In genomic region chrX:1587161-1587560, GRCh38 we compare ENCODE assay signal across 20 cellular contexts. TPM values are rescaled to one million over a fixed set of nuclear protein-coding genes. Genes with fewer than 3 reads are reported as not detected.
DNase-seq lines count a peak whose midpoint lies in the region; ATAC-seq and TF ChIP-seq lines count a peak whose summit lies in the region.
"Had no signal": no experiment of that assay in that cellular context is flagged by ENCODE, and none has a peak within 500 bp of the region (broad histone marks: within the 10 kb centered on the region; RNA-seq: fewer than 3 reads in every experiment).

No MANE protein-coding gene starts in this region.

- peak; percentile 20 for ATAC-seq in GM21529 (IDR thresholded peaks at IDR 0.05; ENCODE audit: unreplicated experiment)
- no peak for ATAC-seq in HG03159 (IDR thresholded peaks at IDR 0.05; ENCODE audit: unreplicated experiment)
- ATAC-seq: left ventricle myocardium superior had no signal

- no peak overlapping the region for H3K4me2 ChIP-seq in neural progenitor cell
- H3K4me2 ChIP-seq: hepatocyte had no signal

- peak overlapping the region; percentile 6 for H3K27ac ChIP-seq in neural progenitor cell
- H3K27ac ChIP-seq: cardiac muscle cell, hepatocyte had no signal

- peaks cover 7% of the 10 kb centered on the region for H3K79me2 ChIP-seq in neural progenitor cell (ENCODE audit: low read depth)

- TF ChIP-seq CTCF in neural progenitor cell (IDR thresholded peaks at IDR 0.05) = no peak

- POLR2A ChIA-PET in activated CD4-positive, alpha-beta memory T cell treated with anti-CD3 and anti-CD28 coated beads for 36 hours (lab: Charles Lee) = no interaction called here

- H3K27ac Mint-ChIP-seq in activated CD4-positive, alpha-beta memory T cell treated with anti-CD3 and anti-CD28 coated beads for 36 hours = no peak overlapping the region
- H3K27ac Mint-ChIP-seq in neural progenitor cell = no peak overlapping the region

- no peaks in the 10 kb centered on the region for H3K36me3 ChIP-seq in neural progenitor cell
- H3K36me3 ChIP-seq: cardiac muscle cell had no signal

- H4K20me1 ChIP-seq in neural progenitor cell (ENCODE audit: low read depth) = peaks cover 5% of the 10 kb centered on the region

- peaks cover 23% of the 10 kb centered on the region for H3F3A ChIP-seq in neural progenitor cell (ENCODE audit: low read depth)

- peaks cover 23% of the 10 kb centered on the region for H3K4me1 Mint-ChIP-seq in activated CD4-positive, alpha-beta memory T cell treated with anti-CD3 and anti-CD28 coated beads for 36 hours (ENCODE audit: low read depth)
- H3K4me1 Mint-ChIP-seq in neural progenitor cell = peaks cover 2% of the 10 kb centered on the region

- H3K9me3 ChIP-seq in neural progenitor cell (ENCODE audit: low read depth) = no peaks in the 10 kb centered on the region

- peak; percentile 26 for DNase-seq in SKM-1 treated with dmso at 0.1 percent for 144 hours (lab: John Stamatoyannopoulos, UW; ENCODE audit: unreplicated experiment)
- no peak for DNase-seq in SKM-1 (lab: John Stamatoyannopoulos, UW; ENCODE audit: unreplicated experiment)
- peak; percentile 9 for DNase-seq in activated CD4-positive, alpha-beta memory T cell treated with anti-CD3 and anti-CD28 coated beads for 36 hours
- no peak for DNase-seq in neural progenitor cell (ENCODE audit: low spot score)
- no peak for DNase-seq in NCI-H2196 (lab: John Stamatoyannopoulos, UW; ENCODE audit: unreplicated experiment)
- no peak for DNase-seq in epidermal melanocyte (ENCODE audit: insufficient read length, low spot score)
- DNase-seq: ACHN; activated naive CD4-positive, alpha-beta T cell treated with anti-CD3 and anti-CD28 coated beads, Interleukin-2, amount 50 U/mL, for 16 hours; HCEC 1CT; left ventricle myocardium superior; NCI-H1436; NCI-H69; SIG-M5; stimulated activated CD4-positive, alpha-beta T cell treated with anti-CD3 and anti-CD28 coated beads, Interleukin-12 subunit alpha, Interleukin-12 subunit beta, amount 100 ng/mL, for 4 hours; trophoblast cell had no signal

- peak overlapping the region; percentile 82 for H2AFZ ChIP-seq in neural progenitor cell (replicated peaks)
- H2AFZ ChIP-seq: hepatocyte had no signal

- H3K4me3 ChIP-seq in neural progenitor cell = no peak overlapping the region
- H3K4me3 ChIP-seq: cardiac muscle cell, hepatocyte had no signal

- H3K36me3 Mint-ChIP-seq in activated CD4-positive, alpha-beta memory T cell treated with anti-CD3 and anti-CD28 coated beads for 36 hours = no peaks in the 10 kb centered on the region
- no peaks in the 10 kb centered on the region for H3K36me3 Mint-ChIP-seq in neural progenitor cell

- no peak overlapping the region for H3K9ac ChIP-seq in neural progenitor cell

- H3K4me3 Mint-ChIP-seq in activated CD4-positive, alpha-beta memory T cell treated with anti-CD3 and anti-CD28 coated beads for 36 hours = no peak overlapping the region
- H3K4me3 Mint-ChIP-seq in neural progenitor cell = no peak overlapping the region

- H3K4me1 ChIP-seq in neural progenitor cell = peaks cover 3% of the 10 kb centered on the region

- no peaks in the 10 kb centered on the region for H3K27me3 ChIP-seq in neural progenitor cell
- H3K27me3 ChIP-seq: cardiac muscle cell, hepatocyte had no signal

- no peaks in the 10 kb centered on the region for H3K27me3 Mint-ChIP-seq in activated CD4-positive, alpha-beta memory T cell treated with anti-CD3 and anti-CD28 coated beads for 36 hours
- peaks cover 5% of the 10 kb centered on the region for H3K27me3 Mint-ChIP-seq in neural progenitor cell (ENCODE audit: insufficient read depth, low read depth)

- intact Hi-C loops in activated CD4-positive, alpha-beta memory T cell treated with anti-CD3 and anti-CD28 coated beads for 36 hours (cut with micrococcal nuclease) = no loop called here

- CTCF ChIA-PET in activated CD4-positive, alpha-beta memory T cell treated with anti-CD3 and anti-CD28 coated beads for 36 hours (lab: Charles Lee) = no interaction called here

- no peaks in the 10 kb centered on the region for H3K9me3 Mint-ChIP-seq in activated CD4-positive, alpha-beta memory T cell treated with anti-CD3 and anti-CD28 coated beads for 36 hours
- peaks cover 5% of the 10 kb centered on the region for H3K9me3 Mint-ChIP-seq in neural progenitor cell

RNA-seq across cellular contexts. Expression of gene AKAP17A, which starts 4.2 kb away (rescaled TPM):
- 10 to 100 TPM; 59.4 to 62.9 TPM for total RNA-seq in activated CD4-positive, alpha-beta memory T cell treated with anti-CD3 and anti-CD28 coated beads for 36 hours
- total RNA-seq in neural progenitor cell (ENCODE audit: low replicate concordance) = 10.7 and 38.5 TPM in 2 replicates

RNA-seq across cellular contexts. Expression of gene ASMT, which starts 27.7 kb away (rescaled TPM):
- 1 to 10 TPM in 1 of 2 experiments, under 1 TPM in 1; 0.52 to 1.1 TPM for total RNA-seq in activated CD4-positive, alpha-beta memory T cell treated with anti-CD3 and anti-CD28 coated beads for 36 hours
- 0.28 TPM in 1 of 2 replicates, not detected in the other for total RNA-seq in neural progenitor cell (ENCODE audit: low replicate concordance)
- total RNA-seq: cardiac muscle cell, endothelial cell of umbilical vein, hepatocyte, left ventricle myocardium superior had no signal

RNA-seq across cellular contexts. Expression of gene P2RY8, which starts 50.2 kb away (rescaled TPM):
- total RNA-seq in activated CD4-positive, alpha-beta memory T cell treated with anti-CD3 and anti-CD28 coated beads for 36 hours = 10 to 100 TPM; 30.2 to 32.7 TPM
- total RNA-seq in neural progenitor cell (ENCODE audit: low replicate concordance) = 0.32 and 0.68 TPM in 2 replicates
- total RNA-seq: cardiac muscle cell, endothelial cell of umbilical vein had no signal

Comparison
In these comparisons a context has a peak if more than half of its experiments do, and no peak if none do; other contexts are left out.
1. DNase-seq: peak in SKM-1 treated with dmso at 0.1 percent for 144 hours (single experiment) and activated CD4-positive, alpha-beta memory T cell treated with anti-CD3 and anti-CD28 coated beads for 36 hours (single experiment); none in SKM-1 (single experiment), neural progenitor cell (single experiment), NCI-H2196 (single experiment) and epidermal melanocyte (single experiment).
2. RNA of gene P2RY8, which starts 50.2 kb away (total RNA-seq): 30.2 to 32.7 TPM in activated CD4-positive, alpha-beta memory T cell treated with anti-CD3 and anti-CD28 coated beads for 36 hours; 0.32 to 0.68 TPM in neural progenitor cell; every median in the first group is over 10 times any median in the second.